In the genomic region with DNA sequence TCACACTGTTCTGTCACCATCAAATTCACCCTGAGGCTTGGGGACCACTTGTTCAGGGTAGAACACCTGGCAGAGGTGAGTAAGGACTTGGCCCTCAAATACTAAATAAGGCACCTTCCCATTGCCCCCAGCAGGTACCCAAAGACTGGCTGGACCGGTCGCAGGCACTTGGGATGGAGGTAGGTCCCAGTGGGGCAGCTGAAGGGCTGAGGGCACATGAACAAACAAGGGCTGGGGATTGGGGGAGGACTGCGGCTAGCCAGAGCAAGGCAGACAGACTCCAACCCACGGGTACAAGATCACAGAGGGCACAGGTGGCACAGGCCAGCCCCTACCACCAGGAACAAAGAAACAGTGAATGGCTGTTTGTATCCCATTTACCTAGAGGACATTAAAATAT, we compare ENCODE assay signal across 8 cellular contexts. TPM values are rescaled to one million over a fixed set of nuclear protein-coding genes. Genes with fewer than 3 reads are reported as not detected.
DNase-seq lines count a peak whose midpoint lies in the region; ATAC-seq and TF ChIP-seq lines count a peak whose summit lies in the region.

No MANE protein-coding gene starts in this region.

- no peak overlapping the region for H3K4me3 ChIP-seq in CD8-positive, alpha-beta memory T cell (ENCODE audit: low read length)
- H3K4me3 ChIP-seq in mammary epithelial cell (replicated peaks in 1 of 3; ENCODE audit: insufficient read depth in 1 of 3, low read depth in 2 of 3, low read length in 3 of 3) (no peak overlapping the region), uterus (no peak overlapping the region)

- in situ Hi-C loops in mammary epithelial cell (cut with MboI; ENCODE audit: low sequenced_read_pairs in 2 of 2) = no loop called here

- peak overlapping the region in 4 of 8 donors; percentile 11 to 68 (median 52) for H3K27ac Mint-ChIP-seq in CD8-positive, alpha-beta memory T cell
- peak overlapping the region in 2 of 3 donors; percentile 26 to 69 for H3K27ac Mint-ChIP-seq in IgD-negative memory B cell
- no peak overlapping the region for H3K27ac Mint-ChIP-seq in natural killer cell

- no peaks in the 10 kb centered on the region for H3K27me3 Mint-ChIP-seq in CD8-positive, alpha-beta memory T cell
- H3K27me3 Mint-ChIP-seq in IgD-negative memory B cell (no peaks in the 10 kb centered on the region), natural killer cell (ENCODE audit: low read depth in 2 of 2) (no peaks in the 10 kb centered on the region)

- peaks cover 30 to 37% (median 37%) of the 10 kb centered on the region in 3 donors for H3K4me1 Mint-ChIP-seq in CD8-positive, alpha-beta memory T cell
- peaks cover 12 to 14% (median 13%) of the 10 kb centered on the region in 3 donors for H3K4me1 Mint-ChIP-seq in IgD-negative memory B cell
- peaks cover 17 to 26% of the 10 kb centered on the region in 2 donors for H3K4me1 Mint-ChIP-seq in natural killer cell

- DNase-seq in CD8-positive, alpha-beta memory T cell = no peak
- DNase-seq in mammary epithelial cell (no peak), natural killer cell (no peak), NCI-H1417 treated with DMSO at 0.1 percent for 48 hours (lab: John Stamatoyannopoulos, UW) (no peak), NCI-H2107 treated with DMSO at 0.1 percent for 48 hours (lab: John Stamatoyannopoulos, UW; ENCODE audit: unreplicated experiment) (no peak), uterus (no peak), GM19240 (ENCODE audit: insufficient read length, low spot score) (no peak)

- H3K27ac ChIP-seq in CD8-positive, alpha-beta memory T cell (ENCODE audit: low read depth, low read length) = no peak overlapping the region
- no peak overlapping the region for H3K27ac ChIP-seq in mammary epithelial cell (ENCODE audit: insufficient read depth, low read depth, low read length)
- no peak overlapping the region for H3K27ac ChIP-seq in uterus

- POLR2A ChIA-PET in CD8-positive, alpha-beta memory T cell (lab: Charles Lee) = interaction anchor here (2.6 kb wide), 1 partner anchor 35 kb away, joined by 19 read pairs; the partner anchor contains the start of gene RBSN

- peaks cover 0 to 25% (median 7%) of the 10 kb centered on the region in 3 donors for H3K36me3 Mint-ChIP-seq in CD8-positive, alpha-beta memory T cell
- H3K36me3 Mint-ChIP-seq in IgD-negative memory B cell = peaks cover 2% of the 10 kb centered on the region
- no peaks in the 10 kb centered on the region for H3K36me3 Mint-ChIP-seq in natural killer cell

- H4K20me1 ChIP-seq in mammary epithelial cell (ENCODE audit: insufficient read depth, low read length) = no peaks in the 10 kb centered on the region

- no peak for ATAC-seq in natural killer cell

- peaks cover 50% of the 10 kb centered on the region for H3K79me2 ChIP-seq in mammary epithelial cell (ENCODE audit: insufficient read depth, low read length)

- dilution Hi-C loops in mammary epithelial cell (cut with HindIII; ENCODE audit: low sequenced_read_pairs) = no loop called here

- peaks cover 13% of the 10 kb centered on the region for H3K36me3 ChIP-seq in CD8-positive, alpha-beta memory T cell (ENCODE audit: insufficient read depth, low read length)
- H3K36me3 ChIP-seq in mammary epithelial cell (ENCODE audit: insufficient read depth, low read length) (peaks cover 9% of the 10 kb centered on the region), uterus (no peaks in the 10 kb centered on the region)

- H3K9me3 ChIP-seq in CD8-positive, alpha-beta memory T cell (ENCODE audit: low read length) = no peaks in the 10 kb centered on the region
- no peaks in the 10 kb centered on the region for H3K9me3 ChIP-seq in mammary epithelial cell (replicated peaks; ENCODE audit: insufficient read depth, low read length)
- H3K9me3 ChIP-seq in uterus = no peaks in the 10 kb centered on the region

- TF ChIP-seq CTCF in mammary epithelial cell (conservative IDR thresholded peaks at IDR 0.05 in 1 of 2, IDR thresholded peaks at IDR 0.05 in 1 of 2; ENCODE audit: extremely low read depth in 1 of 2, insufficient read depth in 1 of 2, low read depth in 1 of 2, low read length in 2 of 2) (no peak), natural killer cell (IDR thresholded peaks at IDR 0.05) (no peak), uterus (IDR thresholded peaks at IDR 0.05) (no peak)

- no peak overlapping the region for H3K9ac ChIP-seq in mammary epithelial cell (ENCODE audit: insufficient read depth, low read length)

- intact Hi-C loops in mammary epithelial cell (cut with micrococcal nuclease) = no loop called here
- intact Hi-C loops in natural killer cell (cut with micrococcal nuclease) = no loop called here
- intact Hi-C loops in uterus (cut with DNase I; ENCODE audit: low total_unique reads) = no loop called here

- CTCF ChIA-PET in CD8-positive, alpha-beta memory T cell (lab: Charles Lee) = no interaction called here
- CTCF ChIA-PET in mammary epithelial cell (lab: Charles Lee; ENCODE audit: low non-redundant PET) = no interaction called here

- BruUV-seq in mammary epithelial cell (replicated peaks; lab: Mats Ljungman, UMichigan) = no TSS peak

- H2AFZ ChIP-seq in mammary epithelial cell (ENCODE audit: low read depth, low read length) = no peak overlapping the region

- 100% methylated on average over 1 of the region's 4 CpGs for WGBS in mammary epithelial cell (ENCODE audit: low coverage, missing lambda C conversion rate)

- H3K9me3 Mint-ChIP-seq in CD8-positive, alpha-beta memory T cell = no peaks in the 10 kb centered on the region
- H3K9me3 Mint-ChIP-seq in IgD-negative memory B cell (no peaks in the 10 kb centered on the region), natural killer cell (no peaks in the 10 kb centered on the region)

- H3K4me1 ChIP-seq in CD8-positive, alpha-beta memory T cell (ENCODE audit: insufficient read depth, low read length) = peaks cover 16% of the 10 kb centered on the region
- H3K4me1 ChIP-seq in mammary epithelial cell (ENCODE audit: insufficient read depth, low read length) (peaks cover 14% of the 10 kb centered on the region), uterus (no peaks in the 10 kb centered on the region)

- H3K27me3 ChIP-seq in CD8-positive, alpha-beta memory T cell (ENCODE audit: insufficient read depth, low read length, poor library complexity, severe bottlenecking) = no peaks in the 10 kb centered on the region
- H3K27me3 ChIP-seq in mammary epithelial cell (ENCODE audit: insufficient read depth, low read length) (no peaks in the 10 kb centered on the region), uterus (no peaks in the 10 kb centered on the region)

- TF ChIP-seq POLR2A in uterus (IDR thresholded peaks at IDR 0.05) = no peak

- H3K4me3 Mint-ChIP-seq in CD8-positive, alpha-beta memory T cell = peak overlapping the region; percentile 93 to 99 (median 97)
- H3K4me3 Mint-ChIP-seq in IgD-negative memory B cell = peak overlapping the region; percentile 65 to 97 (median 88)
- H3K4me3 Mint-ChIP-seq in natural killer cell = peak overlapping the region; percentile 94

- H3K4me2 ChIP-seq in mammary epithelial cell (ENCODE audit: insufficient read depth, low read depth, low read length) = peak overlapping the region; percentile 88

RNA-seq across cellular contexts. Expression of gene MRPS25, which starts 1.9 kb away (rescaled TPM):
- 10 to 100 TPM; 82.7 to 84.7 TPM for total RNA-seq in CD8-positive, alpha-beta memory T cell
- polyA plus RNA-seq in CD8-positive, alpha-beta memory T cell = 20.2 TPM
- 29.2 TPM for polyA plus RNA-seq in IgD-negative memory B cell
- total RNA-seq in mammary epithelial cell = 10 to 100 TPM; 15.2 to 62.5 TPM
- 45.6 TPM for polyA plus RNA-seq in mammary epithelial cell
- polyA minus RNA-seq in mammary epithelial cell = 18.6 TPM
- total RNA-seq in natural killer cell = 10 to 100 TPM; 32.3 to 41.4 (median 41.4) TPM
- total RNA-seq in uterus = 10 to 100 TPM in 3 of 4 donors, 1 to 10 TPM in 1; 6.2 to 49.8 (median 18.6) TPM

RNA-seq across cellular contexts. Expression of gene RBSN, which starts 35.7 kb away (rescaled TPM):
- total RNA-seq in CD8-positive, alpha-beta memory T cell = 10 to 100 TPM; 12.2 to 12.5 TPM
- 19.0 TPM for polyA plus RNA-seq in CD8-positive, alpha-beta memory T cell
- polyA plus RNA-seq in IgD-negative memory B cell (18.2 TPM), mammary epithelial cell (6.3 TPM)
- total RNA-seq in mammary epithelial cell (10 to 100 TPM; 21.7 to 23.1 TPM), natural killer cell (10 to 100 TPM; 27.6 to 34.4 (median 29.4) TPM), uterus (10 to 100 TPM; 27.4 to 62.8 (median 39.8) TPM)
- polyA minus RNA-seq in mammary epithelial cell = 27.1 TPM

Comparison
In these comparisons a context has a peak if more than half of its experiments do, and no peak if none do; other contexts are left out.
1. H3K27ac Mint-ChIP-seq: peak in IgD-negative memory B cell (2 of 3); none in natural killer cell (0 of 2).
2. Peak in every context shown above with its lines, with median percentiles within 50 percentile points of each other: H3K4me3 Mint-ChIP-seq.